In the genomic region with DNA sequence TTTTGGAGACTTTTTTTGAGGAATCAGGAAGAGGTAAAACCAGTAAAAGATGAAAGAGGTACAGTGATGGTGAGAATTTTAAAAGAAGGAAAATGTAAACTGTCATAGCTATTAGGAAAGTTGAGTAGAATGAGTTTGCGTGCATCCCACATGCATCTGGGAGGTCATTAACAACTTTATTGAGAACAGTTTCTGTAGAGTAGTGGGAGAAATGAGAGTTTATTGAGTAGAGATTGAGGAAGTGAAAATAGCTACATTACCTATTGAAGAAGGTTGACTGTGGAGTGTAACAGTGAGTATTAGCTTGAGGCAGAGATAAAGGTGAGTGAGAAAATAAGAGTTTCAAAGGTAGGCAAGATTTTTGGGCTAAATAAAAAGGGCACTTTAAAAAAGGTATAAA, we compare ENCODE assay signal across 26 cellular contexts. TPM values are rescaled to one million over a fixed set of nuclear protein-coding genes. Genes with fewer than 3 reads are reported as not detected.
DNase-seq lines count a peak whose midpoint lies in the region; ATAC-seq and TF ChIP-seq lines count a peak whose summit lies in the region.
"Had no signal": no experiment of that assay in that cellular context is flagged by ENCODE, and none has a peak within 500 bp of the region (broad histone marks: within the 10 kb centered on the region; RNA-seq: fewer than 3 reads in every experiment).

No MANE protein-coding gene starts in this region.

- DNase-seq in transverse colon (no peak), HAP-1 (ENCODE audit: low spot score in 2 of 2) (no peak)
- DNase-seq: activated CD4-positive, alpha-beta memory T cell treated with anti-CD3 and anti-CD28 coated beads for 36 hours; activated CD4-positive, CD25-positive, alpha-beta regulatory T cell; activated gamma-delta T cell treated with Interleukin-2 at 50 U/mL for 16 hours; cortex of kidney; head of caudate nucleus; NCI-H1105 treated with DMSO at 0.1 percent for 48 hours; NCI-H2107; NCI-H510A; nephron progenitor cell; posterior cingulate gyrus; RPMI8226; sigmoid colon had no signal

- TF ChIP-seq CTCF in transverse colon (IDR thresholded peaks at IDR 0.05): no peak

- in situ Hi-C loops in transverse colon (cut with MboI; ENCODE audit: low pct_ligation_motif_present in 1 of 4, low pct_unique_long_range_greater_than_20kb in 1 of 4, low sequenced_read_pairs in 3 of 4): no loop called here
- in situ Hi-C loops in HAP-1 (cut with MboI; ENCODE audit: low sequenced_read_pairs): no loop called here

- H3K4me3 ChIP-seq in transverse colon (no peak overlapping the region), HAP-1 (no peak overlapping the region)
- H3K4me3 ChIP-seq: BLaER1, breast epithelium, sigmoid colon, SK-N-MC had no signal

- H3K27me3 ChIP-seq in transverse colon (no peaks in the 10 kb centered on the region), HAP-1 (ENCODE audit: low read depth) (no peaks in the 10 kb centered on the region)
- H3K27me3 ChIP-seq: BLaER1, breast epithelium, sigmoid colon had no signal

- intact Hi-C loops in transverse colon (cut with DNase I; ENCODE audit: low total_unique reads): no loop called here

- TF ChIP-seq EP300 in transverse colon (IDR thresholded peaks at IDR 0.05; ENCODE audit: low read depth): no peak

- H3K36me3 ChIP-seq in transverse colon: no peaks in the 10 kb centered on the region
- H3K36me3 ChIP-seq in HAP-1 (replicated peaks): peaks cover 21% of the 10 kb centered on the region
- H3K36me3 ChIP-seq: breast epithelium had no signal

- no peaks in the 10 kb centered on the region for H3K4me1 ChIP-seq in transverse colon
- no peaks in the 10 kb centered on the region for H3K4me1 ChIP-seq in HAP-1
- H3K4me1 ChIP-seq: BLaER1, breast epithelium, sigmoid colon had no signal

- whole genome bisulfite sequencing in transverse colon (ENCODE audit: low coverage in 1 of 2), 2 donors: 100% methylated on average over 1 of the region's 1 CpG

- TF ChIP-seq POLR2A in transverse colon (IDR thresholded peaks at IDR 0.05): no peak

- no peak overlapping the region for H3K27ac ChIP-seq in transverse colon
- H3K27ac ChIP-seq: BLaER1, breast epithelium, sigmoid colon, SK-N-MC had no signal

- ATAC-seq in GM18502 (IDR thresholded peaks at IDR 0.05; ENCODE audit: poor library complexity, unreplicated experiment): peak; percentile 74
- ATAC-seq in GM19351 (IDR thresholded peaks at IDR 0.05; ENCODE audit: unreplicated experiment): peak; percentile 53
- ATAC-seq in HG02798 (IDR thresholded peaks at IDR 0.05; ENCODE audit: poor library complexity, unreplicated experiment): peak; percentile 53
- ATAC-seq in HG03354 (IDR thresholded peaks at IDR 0.05; ENCODE audit: poor library complexity, severe bottlenecking, unreplicated experiment): peak; percentile 71
- no peak for ATAC-seq in HG03457 (IDR thresholded peaks at IDR 0.05; ENCODE audit: unreplicated experiment)
- ATAC-seq in HG03097 (IDR thresholded peaks at IDR 0.05; ENCODE audit: low FRiP score, unreplicated experiment): no peak
- ATAC-seq: HepG2; stimulated activated effector memory CD8-positive, alpha-beta T cell treated with anti-CD3 and anti-CD28 coated beads, Interleukin-12 subunit alpha, Interleukin-12 subunit beta, amount 100 ng/mL, for 72 hours had no signal

- H3K9me3 ChIP-seq in transverse colon (no peaks in the 10 kb centered on the region), HAP-1 (no peaks in the 10 kb centered on the region)
- H3K9me3 ChIP-seq: breast epithelium, sigmoid colon had no signal

RNA-seq across cellular contexts. Expression of gene BRCA2, which starts 38.7 kb away (rescaled TPM):
- total RNA-seq in transverse colon: 1 to 10 TPM in 3 of 4 donors, not detected in 1; 1.6 to 4.8 (median 2.4) TPM

RNA-seq across cellular contexts. Expression of gene ZAR1L, which starts 38.9 kb away (rescaled TPM):
- total RNA-seq in transverse colon: not detected
- total RNA-seq: activated CD4-positive, alpha-beta memory T cell treated with anti-CD3 and anti-CD28 coated beads for 36 hours; breast epithelium; H4; sigmoid colon had no signal

Comparison
In these comparisons a context has a peak if more than half of its experiments do, and no peak if none do; other contexts are left out.
1. ATAC-seq: peak in GM18502 (single experiment), GM19351 (single experiment), HG02798 (single experiment) and HG03354 (single experiment); none in HG03457 (single experiment) and HG03097 (single experiment).